1 cellular context compared by ENCODE assay signal in the genomic region with DNA sequence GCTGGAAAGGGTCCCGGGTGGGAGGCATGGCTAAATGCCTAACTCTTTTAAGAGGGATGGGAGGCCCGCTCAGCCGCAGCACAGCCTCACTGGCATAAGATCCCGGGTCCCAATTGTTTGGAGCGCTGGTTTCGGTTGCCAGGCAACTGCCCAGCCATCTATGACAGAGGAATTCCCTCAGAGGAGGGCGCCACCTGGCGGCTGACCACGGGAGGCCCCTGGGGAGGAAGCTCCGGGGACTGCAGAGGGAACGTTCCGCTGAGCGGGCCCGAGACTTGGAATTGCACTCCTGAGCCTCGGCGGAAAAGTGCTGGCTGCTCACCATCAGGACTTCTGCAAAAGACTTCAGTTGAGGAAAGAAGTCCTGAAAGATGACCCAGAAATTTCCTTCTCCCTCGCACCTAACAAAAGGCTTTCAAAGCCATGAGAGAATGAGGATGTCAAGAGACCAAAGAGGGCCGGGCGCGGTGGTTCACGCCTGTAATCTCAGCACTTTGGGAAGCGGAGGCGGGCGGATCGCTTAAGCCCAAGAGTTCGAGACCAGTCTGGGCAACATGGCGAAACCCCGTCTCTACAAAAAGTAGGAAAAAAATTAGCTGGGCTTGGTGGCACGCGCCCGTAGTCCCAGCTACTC.
TF ChIP-seq lines count a peak whose summit lies in the region.

No MANE protein-coding gene starts in this region.

TF ChIP-seq in GM12878, 131 proteins besides CTCF, POLR2A, EP300 and RAD21 (continues in another document):
- TF ChIP-seq SMAD1 (IDR thresholded peaks at IDR 0.05; ENCODE audit: low read depth, partially characterized antibody) (no peak), ATF7 (IDR thresholded peaks at IDR 0.05; ENCODE audit: low read depth) (no peak), RAD51 (IDR thresholded peaks at IDR 0.05) (no peak), SUPT20H (IDR thresholded peaks at IDR 0.05; ENCODE audit: borderline replicate concordance, control insufficient read depth, low read depth, low read length) (no peak), MTA3 (IDR thresholded peaks at IDR 0.05; ENCODE audit: borderline replicate concordance, low read length) (no peak), PAX5 (IDR thresholded peaks at IDR 0.05; ENCODE audit: borderline replicate concordance, low read depth, low read length) (peak; percentile 100), IRF3 (IDR thresholded peaks at IDR 0.05) (no peak), SREBF2 (IDR thresholded peaks at IDR 0.05; ENCODE audit: low read length) (no peak), HSF1 (IDR thresholded peaks at IDR 0.05; ENCODE audit: low read depth, low read length) (no peak), MYC (IDR thresholded peaks at IDR 0.05; ENCODE audit: insufficient read depth, insufficient read length, insufficient replicate concordance, low read length, severe bottlenecking) (no peak), BMI1 (IDR thresholded peaks at IDR 0.05; ENCODE audit: borderline replicate concordance) (peak; percentile 94), CHD4 (IDR thresholded peaks at IDR 0.05) (no peak), ZBED1 (IDR thresholded peaks at IDR 0.05; ENCODE audit: borderline replicate concordance) (no peak), IRF4 (IDR thresholded peaks at IDR 0.05; ENCODE audit: low read depth, low read length) (no peak), BCL3 (IDR thresholded peaks at IDR 0.05; ENCODE audit: borderline replicate concordance, insufficient read depth, low read depth, low read length, poor library complexity, severe bottlenecking) (no peak), MEF2B (IDR thresholded peaks at IDR 0.05; ENCODE audit: partially characterized antibody, poor library complexity, severe bottlenecking) (peak; percentile 98), BCLAF1 (IDR thresholded peaks at IDR 0.05) (no peak), RUNX3 (IDR thresholded peaks at IDR 0.05; ENCODE audit: low read length) (peak; percentile 88), EGR1 (IDR thresholded peaks at IDR 0.05; ENCODE audit: borderline replicate concordance in 1 of 2, low read depth in 2 of 2, low read length in 2 of 2) (no peak), SMAD5 (IDR thresholded peaks at IDR 0.05; ENCODE audit: low read depth) (no peak), POU2F2 (IDR thresholded peaks at IDR 0.05; ENCODE audit: borderline replicate concordance, low read depth, low read length) (no peak), NFIC (IDR thresholded peaks at IDR 0.05; ENCODE audit: low read depth, low read length) (no peak), ZNF217 (IDR thresholded peaks at IDR 0.05) (no peak), HDAC2 (IDR thresholded peaks at IDR 0.05) (no peak), HDAC6 (IDR thresholded peaks at IDR 0.05; ENCODE audit: unreplicated experiment) (peak; percentile 54), GATAD2B (conservative IDR thresholded peaks at IDR 0.05; ENCODE audit: low read depth) (peak; percentile 72; the same call in 1 of the 2 replicates), CREB1 (IDR thresholded peaks at IDR 0.05; ENCODE audit: low read depth) (no peak)
- TF ChIP-seq, protein P1, sequence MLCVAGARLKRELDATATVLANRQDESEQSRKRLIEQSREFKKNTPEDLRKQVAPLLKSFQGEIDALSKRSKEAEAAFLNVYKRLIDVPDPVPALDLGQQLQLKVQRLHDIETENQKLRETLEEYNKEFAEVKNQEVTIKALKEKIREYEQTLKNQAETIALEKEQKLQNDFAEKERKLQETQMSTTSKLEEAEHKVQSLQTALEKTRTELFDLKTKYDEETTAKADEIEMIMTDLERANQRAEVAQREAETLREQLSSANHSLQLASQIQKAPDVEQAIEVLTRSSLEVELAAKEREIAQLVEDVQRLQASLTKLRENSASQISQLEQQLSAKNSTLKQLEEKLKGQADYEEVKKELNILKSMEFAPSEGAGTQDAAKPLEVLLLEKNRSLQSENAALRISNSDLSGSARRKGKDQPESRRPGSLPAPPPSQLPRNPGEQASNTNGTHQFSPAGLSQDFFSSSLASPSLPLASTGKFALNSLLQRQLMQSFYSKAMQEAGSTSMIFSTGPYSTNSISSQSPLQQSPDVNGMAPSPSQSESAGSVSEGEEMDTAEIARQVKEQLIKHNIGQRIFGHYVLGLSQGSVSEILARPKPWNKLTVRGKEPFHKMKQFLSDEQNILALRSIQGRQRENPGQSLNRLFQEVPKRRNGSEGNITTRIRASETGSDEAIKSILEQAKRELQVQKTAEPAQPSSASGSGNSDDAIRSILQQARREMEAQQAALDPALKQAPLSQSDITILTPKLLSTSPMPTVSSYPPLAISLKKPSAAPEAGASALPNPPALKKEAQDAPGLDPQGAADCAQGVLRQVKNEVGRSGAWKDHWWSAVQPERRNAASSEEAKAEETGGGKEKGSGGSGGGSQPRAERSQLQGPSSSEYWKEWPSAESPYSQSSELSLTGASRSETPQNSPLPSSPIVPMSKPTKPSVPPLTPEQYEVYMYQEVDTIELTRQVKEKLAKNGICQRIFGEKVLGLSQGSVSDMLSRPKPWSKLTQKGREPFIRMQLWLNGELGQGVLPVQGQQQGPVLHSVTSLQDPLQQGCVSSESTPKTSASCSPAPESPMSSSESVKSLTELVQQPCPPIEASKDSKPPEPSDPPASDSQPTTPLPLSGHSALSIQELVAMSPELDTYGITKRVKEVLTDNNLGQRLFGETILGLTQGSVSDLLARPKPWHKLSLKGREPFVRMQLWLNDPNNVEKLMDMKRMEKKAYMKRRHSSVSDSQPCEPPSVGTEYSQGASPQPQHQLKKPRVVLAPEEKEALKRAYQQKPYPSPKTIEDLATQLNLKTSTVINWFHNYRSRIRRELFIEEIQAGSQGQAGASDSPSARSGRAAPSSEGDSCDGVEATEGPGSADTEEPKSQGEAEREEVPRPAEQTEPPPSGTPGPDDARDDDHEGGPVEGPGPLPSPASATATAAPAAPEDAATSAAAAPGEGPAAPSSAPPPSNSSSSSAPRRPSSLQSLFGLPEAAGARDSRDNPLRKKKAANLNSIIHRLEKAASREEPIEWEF (IDR thresholded peaks at IDR 0.05; ENCODE audit: insufficient replicate concordance, low read depth, low read length) = no peak
- TF ChIP-seq, protein P2, sequence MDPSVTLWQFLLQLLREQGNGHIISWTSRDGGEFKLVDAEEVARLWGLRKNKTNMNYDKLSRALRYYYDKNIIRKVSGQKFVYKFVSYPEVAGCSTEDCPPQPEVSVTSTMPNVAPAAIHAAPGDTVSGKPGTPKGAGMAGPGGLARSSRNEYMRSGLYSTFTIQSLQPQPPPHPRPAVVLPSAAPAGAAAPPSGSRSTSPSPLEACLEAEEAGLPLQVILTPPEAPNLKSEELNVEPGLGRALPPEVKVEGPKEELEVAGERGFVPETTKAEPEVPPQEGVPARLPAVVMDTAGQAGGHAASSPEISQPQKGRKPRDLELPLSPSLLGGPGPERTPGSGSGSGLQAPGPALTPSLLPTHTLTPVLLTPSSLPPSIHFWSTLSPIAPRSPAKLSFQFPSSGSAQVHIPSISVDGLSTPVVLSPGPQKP (IDR thresholded peaks at IDR 0.05; ENCODE audit: low read depth, low read length) = no peak
- TF ChIP-seq, protein P3, sequence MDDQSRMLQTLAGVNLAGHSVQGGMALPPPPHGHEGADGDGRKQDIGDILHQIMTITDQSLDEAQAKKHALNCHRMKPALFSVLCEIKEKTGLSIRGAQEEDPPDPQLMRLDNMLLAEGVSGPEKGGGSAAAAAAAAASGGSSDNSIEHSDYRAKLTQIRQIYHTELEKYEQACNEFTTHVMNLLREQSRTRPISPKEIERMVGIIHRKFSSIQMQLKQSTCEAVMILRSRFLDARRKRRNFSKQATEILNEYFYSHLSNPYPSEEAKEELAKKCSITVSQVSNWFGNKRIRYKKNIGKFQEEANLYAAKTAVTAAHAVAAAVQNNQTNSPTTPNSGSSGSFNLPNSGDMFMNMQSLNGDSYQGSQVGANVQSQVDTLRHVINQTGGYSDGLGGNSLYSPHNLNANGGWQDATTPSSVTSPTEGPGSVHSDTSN (IDR thresholded peaks at IDR 0.05; ENCODE audit: insufficient replicate concordance, low read depth, low read length) = no peak
- TF ChIP-seq, protein P4, sequence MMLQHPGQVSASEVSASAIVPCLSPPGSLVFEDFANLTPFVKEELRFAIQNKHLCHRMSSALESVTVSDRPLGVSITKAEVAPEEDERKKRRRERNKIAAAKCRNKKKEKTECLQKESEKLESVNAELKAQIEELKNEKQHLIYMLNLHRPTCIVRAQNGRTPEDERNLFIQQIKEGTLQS (IDR thresholded peaks at IDR 0.05; ENCODE audit: borderline replicate concordance, extremely low read depth, low read depth, low read length) = no peak
- TF ChIP-seq, protein P5, sequence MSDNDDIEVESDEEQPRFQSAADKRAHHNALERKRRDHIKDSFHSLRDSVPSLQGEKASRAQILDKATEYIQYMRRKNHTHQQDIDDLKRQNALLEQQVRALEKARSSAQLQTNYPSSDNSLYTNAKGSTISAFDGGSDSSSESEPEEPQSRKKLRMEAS (IDR thresholded peaks at IDR 0.05; ENCODE audit: low read depth, low read length) = no peak
- TF ChIP-seq, protein P6, sequence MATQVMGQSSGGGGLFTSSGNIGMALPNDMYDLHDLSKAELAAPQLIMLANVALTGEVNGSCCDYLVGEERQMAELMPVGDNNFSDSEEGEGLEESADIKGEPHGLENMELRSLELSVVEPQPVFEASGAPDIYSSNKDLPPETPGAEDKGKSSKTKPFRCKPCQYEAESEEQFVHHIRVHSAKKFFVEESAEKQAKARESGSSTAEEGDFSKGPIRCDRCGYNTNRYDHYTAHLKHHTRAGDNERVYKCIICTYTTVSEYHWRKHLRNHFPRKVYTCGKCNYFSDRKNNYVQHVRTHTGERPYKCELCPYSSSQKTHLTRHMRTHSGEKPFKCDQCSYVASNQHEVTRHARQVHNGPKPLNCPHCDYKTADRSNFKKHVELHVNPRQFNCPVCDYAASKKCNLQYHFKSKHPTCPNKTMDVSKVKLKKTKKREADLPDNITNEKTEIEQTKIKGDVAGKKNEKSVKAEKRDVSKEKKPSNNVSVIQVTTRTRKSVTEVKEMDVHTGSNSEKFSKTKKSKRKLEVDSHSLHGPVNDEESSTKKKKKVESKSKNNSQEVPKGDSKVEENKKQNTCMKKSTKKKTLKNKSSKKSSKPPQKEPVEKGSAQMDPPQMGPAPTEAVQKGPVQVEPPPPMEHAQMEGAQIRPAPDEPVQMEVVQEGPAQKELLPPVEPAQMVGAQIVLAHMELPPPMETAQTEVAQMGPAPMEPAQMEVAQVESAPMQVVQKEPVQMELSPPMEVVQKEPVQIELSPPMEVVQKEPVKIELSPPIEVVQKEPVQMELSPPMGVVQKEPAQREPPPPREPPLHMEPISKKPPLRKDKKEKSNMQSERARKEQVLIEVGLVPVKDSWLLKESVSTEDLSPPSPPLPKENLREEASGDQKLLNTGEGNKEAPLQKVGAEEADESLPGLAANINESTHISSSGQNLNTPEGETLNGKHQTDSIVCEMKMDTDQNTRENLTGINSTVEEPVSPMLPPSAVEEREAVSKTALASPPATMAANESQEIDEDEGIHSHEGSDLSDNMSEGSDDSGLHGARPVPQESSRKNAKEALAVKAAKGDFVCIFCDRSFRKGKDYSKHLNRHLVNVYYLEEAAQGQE (IDR thresholded peaks at IDR 0.05; ENCODE audit: low read depth, low read length) = no peak
